Comparison of ENCODE assay signal across 9 cellular contexts in the genomic region with DNA sequence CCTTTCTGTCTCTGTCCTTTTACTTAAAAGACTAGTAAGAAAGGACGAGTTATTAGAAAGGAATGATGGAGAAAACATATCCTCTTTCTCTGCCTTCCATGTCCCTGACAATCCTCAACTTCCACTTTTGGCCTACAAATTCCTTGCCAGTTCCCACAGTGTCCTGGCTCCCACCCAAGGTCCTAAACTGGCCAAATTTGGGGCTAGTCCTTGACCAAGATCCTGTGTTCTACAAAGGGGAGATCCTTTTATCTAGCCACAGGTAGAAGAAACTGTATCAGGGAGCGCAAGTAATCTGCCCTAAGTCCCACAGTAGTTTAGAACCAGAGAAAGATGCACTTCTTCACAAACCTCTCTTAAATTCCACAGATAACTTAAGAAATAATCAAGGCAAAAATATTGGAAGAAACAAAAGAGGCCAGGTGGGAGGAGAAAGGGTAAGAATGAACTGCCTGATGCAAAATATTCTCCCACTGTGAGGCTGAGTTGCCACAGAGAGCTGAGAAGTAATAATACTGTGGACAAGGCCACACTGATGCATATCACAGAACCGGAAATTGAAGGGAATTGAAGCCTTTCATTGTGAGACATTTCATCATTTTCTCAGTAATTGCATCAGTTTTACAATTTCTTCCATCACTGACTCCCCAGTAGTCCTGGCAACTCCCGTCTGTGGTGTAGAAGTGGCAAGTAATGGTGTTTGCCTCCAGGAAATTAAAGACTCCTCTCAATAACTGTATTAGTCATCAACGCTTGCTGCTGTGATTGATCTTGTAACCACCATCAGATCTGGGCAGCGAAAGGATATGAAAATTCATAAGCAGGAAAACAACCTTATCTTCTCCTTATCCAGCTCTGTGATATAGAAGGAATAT. TPM values are rescaled to one million over a fixed set of nuclear protein-coding genes. Genes with fewer than 3 reads are reported as not detected.
DNase-seq lines count a peak whose midpoint lies in the region; ATAC-seq and TF ChIP-seq lines count a peak whose summit lies in the region.
"Had no signal": no experiment of that assay in that cellular context is flagged by ENCODE, and none has a peak within 500 bp of the region (broad histone marks: within the 10 kb centered on the region; RNA-seq: fewer than 3 reads in every experiment).

No MANE protein-coding gene starts in this region.

- H3K27me3 ChIP-seq in foreskin keratinocyte, result no peaks in the 10 kb centered on the region

- DNase-seq in GM04503 (ENCODE audit: low read depth) (peak; percentile 11), SW480 (ENCODE audit: low spot score) (peak; percentile 62), foreskin keratinocyte (peak; percentile 30 to 60), COLO668 (lab: John Stamatoyannopoulos, UW; ENCODE audit: unreplicated experiment) (no peak), GDM1 (lab: John Stamatoyannopoulos, UW) (no peak), NCI-H1092 treated with DMSO at 0.1 percent for 48 hours (lab: John Stamatoyannopoulos, UW) (no peak)
- DNase-seq: effector memory CD4-positive, alpha-beta T cell had no signal

- no peak for TF ChIP-seq CTCF in foreskin keratinocyte (conservative IDR thresholded peaks at IDR 0.05)

- ATAC-seq in HG02885 (IDR thresholded peaks at IDR 0.05; ENCODE audit: poor library complexity, unreplicated experiment) (peak; percentile 62), foreskin keratinocyte (peak; percentile 75), HG03521 (IDR thresholded peaks at IDR 0.05; ENCODE audit: unreplicated experiment) (no peak)

- no peaks in the 10 kb centered on the region for H3K4me1 ChIP-seq in foreskin keratinocyte

- no peak overlapping the region for H3K27ac ChIP-seq in foreskin keratinocyte

RNA-seq across cellular contexts. Expression of a gene that starts 47.2 kb away (rescaled TPM):
- 0.21 and 0.41 TPM in 2 replicates for total RNA-seq in foreskin keratinocyte
- 0.20 and 0.27 TPM in 2 replicates for polyA plus RNA-seq in foreskin keratinocyte

Comparison
In these comparisons a context has a peak if more than half of its experiments do, and no peak if none do; other contexts are left out.
1. DNase-seq: peak in GM04503 (single experiment), SW480 (single experiment) and foreskin keratinocyte (2 of 2); none in COLO668 (single experiment), GDM1 (single experiment) and NCI-H1092 treated with DMSO at 0.1 percent for 48 hours (single experiment).